In the genomic region with DNA sequence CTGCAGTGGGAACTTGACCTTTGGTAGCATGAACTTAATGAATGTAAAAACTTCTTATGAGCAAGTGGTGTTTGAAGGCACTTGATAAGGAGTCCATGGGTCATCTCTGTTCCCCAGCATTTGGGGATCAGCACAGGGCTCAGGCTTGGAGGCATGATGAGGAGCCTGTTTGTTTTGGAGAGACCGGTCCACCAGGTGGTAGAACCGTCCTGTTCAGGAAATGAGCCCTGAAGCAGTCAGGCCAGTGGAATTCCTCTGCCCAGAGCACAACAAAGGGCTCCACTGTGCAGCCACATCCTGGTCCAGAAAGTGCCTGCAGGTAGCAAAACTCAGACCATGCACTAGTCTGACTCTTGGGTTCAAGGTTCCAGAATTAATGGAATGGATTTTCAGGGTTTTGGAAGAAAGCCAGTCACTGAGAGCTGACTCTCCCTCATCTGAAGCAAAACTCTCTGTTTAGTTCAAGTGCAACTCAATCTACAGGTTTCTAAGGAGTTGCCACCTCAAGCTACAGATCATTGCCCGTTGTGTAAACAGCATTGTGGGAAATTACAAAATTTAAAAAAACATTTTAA, we compare ENCODE assay signal across 15 cellular contexts. TPM values are rescaled to one million over a fixed set of nuclear protein-coding genes. Genes with fewer than 3 reads are reported as not detected.
DNase-seq lines count a peak whose midpoint lies in the region; ATAC-seq, FAIRE-seq and TF ChIP-seq lines count a peak whose summit lies in the region.
"Had no signal": no experiment of that assay in that cellular context is flagged by ENCODE, and none has a peak within 500 bp of the region (broad histone marks: within the 10 kb centered on the region; RNA-seq: fewer than 3 reads in every experiment).

No MANE protein-coding gene starts in this region.

- POLR2A ChIA-PET in MCF 10A (lab: Yijun Ruan, JAX) = interaction anchor here (0.8 to 1.7 kb wide), 6 partner anchors 11 to 215 kb away, joined by 3 to 7 read pairs (median 4); no protein-coding TSS in a partner anchor

- no peaks in the 10 kb centered on the region for H3K9me3 ChIP-seq in keratinocyte (ENCODE audit: control insufficient read depth, low read depth, low read length)
- no peaks in the 10 kb centered on the region for H3K9me3 ChIP-seq in ascending aorta
- H3K9me3 ChIP-seq: testis had no signal

- no peaks in the 10 kb centered on the region for H4K20me1 ChIP-seq in keratinocyte (ENCODE audit: control insufficient read depth, extremely low read depth, insufficient read depth, low read length)

- BruUV-seq in MCF 10A (replicated peaks; lab: Mats Ljungman, UMichigan) = no TSS peak

- H3K79me2 ChIP-seq in keratinocyte (ENCODE audit: control insufficient read depth, insufficient read depth, low read length) = no peaks in the 10 kb centered on the region

- H3K36me3 Mint-ChIP-seq in MCF 10A (ENCODE audit: insufficient read depth, unreplicated experiment) (no peaks in the 10 kb centered on the region), type B pancreatic cell (no peaks in the 10 kb centered on the region)
- H3K36me3 Mint-ChIP-seq: naive B cell had no signal

- H3K9me3 Mint-ChIP-seq in MCF 10A (ENCODE audit: unreplicated experiment) (no peaks in the 10 kb centered on the region), type B pancreatic cell (no peaks in the 10 kb centered on the region)
- H3K9me3 Mint-ChIP-seq: naive B cell had no signal

- no peak overlapping the region for H3K27ac ChIP-seq in keratinocyte (ENCODE audit: control insufficient read depth, insufficient read depth, low read length)
- H3K27ac ChIP-seq in ascending aorta = no peak overlapping the region
- H3K27ac ChIP-seq: testis had no signal

- ATAC-seq in sciatic nerve (no peak), GM21526 (IDR thresholded peaks at IDR 0.05; ENCODE audit: low FRiP score, unreplicated experiment) (no peak), GM21619 (IDR thresholded peaks at IDR 0.05; ENCODE audit: unreplicated experiment) (no peak)

- H3K4me1 Mint-ChIP-seq in MCF 10A (ENCODE audit: insufficient read depth, unreplicated experiment) (peaks cover 18% of the 10 kb centered on the region), type B pancreatic cell (ENCODE audit: unreplicated experiment) (peaks cover 31% of the 10 kb centered on the region)
- H3K4me1 Mint-ChIP-seq: naive B cell had no signal

- H2AFZ ChIP-seq in keratinocyte (ENCODE audit: control insufficient read depth, low read length) = no peak overlapping the region

- H3K4me3 Mint-ChIP-seq in MCF 10A (ENCODE audit: unreplicated experiment) (no peak overlapping the region), type B pancreatic cell (no peak overlapping the region)
- H3K4me3 Mint-ChIP-seq: naive B cell had no signal

- H3K4me3 ChIP-seq in keratinocyte (ENCODE audit: control insufficient read depth in 2 of 3, extremely low read depth in 1 of 3, insufficient read depth in 2 of 3, low read depth in 1 of 3, low read length in 3 of 3) = no peak overlapping the region
- no peak overlapping the region for H3K4me3 ChIP-seq in ascending aorta
- H3K4me3 ChIP-seq: testis had no signal

- intact Hi-C loops in MCF 10A (cut with micrococcal nuclease) (no loop called here), ascending aorta (cut with DNase I) (no loop called here), sciatic nerve (cut with DNase I) (loop anchor here (10.0 kb wide), 1 partner anchor 210 kb away; the partner anchor contains the start of gene TNFRSF21)

- DNase-seq in LoVo (ENCODE audit: low spot score) = peak; percentile 56
- peak; percentile 39 for DNase-seq in MCF 10A (ENCODE audit: unreplicated experiment)
- no peak for DNase-seq in keratinocyte (ENCODE audit: low read depth, low spot score)
- DNase-seq in type B pancreatic cell (ENCODE audit: extremely low spot score, unreplicated experiment) = no peak
- no peak for DNase-seq in ascending aorta (ENCODE audit: low spot score in 2 of 2)
- no peak for DNase-seq in sciatic nerve (ENCODE audit: low spot score)
- DNase-seq: activated CD4-positive, alpha-beta T cell treated with anti-CD3 and anti-CD28 coated beads, Interleukin-2, amount 50 U/mL, for 1 hour; COR-L47; erythroblast; naive B cell; NCI-H1694; testis had no signal

- H3K4me1 ChIP-seq in keratinocyte (ENCODE audit: control insufficient read depth, extremely low read depth, insufficient read depth, low read length) (peaks cover 45% of the 10 kb centered on the region), ascending aorta (no peaks in the 10 kb centered on the region)

- H3K9me1 ChIP-seq in keratinocyte (ENCODE audit: control insufficient read depth, extremely low read depth, insufficient read depth, low read length) = no peaks in the 10 kb centered on the region

- H3K27ac Mint-ChIP-seq in MCF 10A (ENCODE audit: low read depth, unreplicated experiment) = no peak overlapping the region
- H3K27ac Mint-ChIP-seq in type B pancreatic cell = peak overlapping the region; percentile 42
- H3K27ac Mint-ChIP-seq: naive B cell had no signal

- H3K27me3 ChIP-seq in keratinocyte (ENCODE audit: control insufficient read depth, extremely low read depth, insufficient read depth, low read length) (no peaks in the 10 kb centered on the region), ascending aorta (no peaks in the 10 kb centered on the region)
- H3K27me3 ChIP-seq: testis had no signal

- CTCF ChIA-PET in MCF 10A (lab: Yijun Ruan, JAX) = interaction anchor here (0.7 to 7.0 kb wide), 4 partner anchors 109 to 247 kb away, joined by 3 to 136 read pairs (median 6); partner anchors contain the start of gene TNFRSF21

- H3K27me3 Mint-ChIP-seq in MCF 10A (ENCODE audit: insufficient read depth, unreplicated experiment) (no peaks in the 10 kb centered on the region), type B pancreatic cell (no peaks in the 10 kb centered on the region)

- H3K9ac ChIP-seq in keratinocyte (ENCODE audit: control insufficient read depth, extremely low read depth, insufficient read depth, low read length) = no peak overlapping the region

- H3K4me2 ChIP-seq in keratinocyte (ENCODE audit: control insufficient read depth, extremely low read depth, insufficient read depth, low read depth, low read length) = no peak overlapping the region

- no peak for TF ChIP-seq CTCF in MCF 10A (IDR thresholded peaks at IDR 0.05; ENCODE audit: unreplicated experiment)
- peak in 1 of 3 experiments; percentile 58 for TF ChIP-seq CTCF in keratinocyte (optimal IDR thresholded peaks at IDR 0.05 in 1 of 3, IDR thresholded peaks at IDR 0.05 in 1 of 3, conservative IDR thresholded peaks at IDR 0.05 in 1 of 3; ENCODE audit: extremely low read depth in 1 of 3, insufficient read depth in 2 of 3, low read length in 3 of 3)
- no peak for TF ChIP-seq CTCF in type B pancreatic cell (conservative IDR thresholded peaks at IDR 0.05)
- no peak for TF ChIP-seq CTCF in ascending aorta (IDR thresholded peaks at IDR 0.05)

- FAIRE-seq in keratinocyte (lab: Jason Lieb, UNC) = peak; percentile 64

- H3K36me3 ChIP-seq in keratinocyte (ENCODE audit: control insufficient read depth in 2 of 2, extremely low read depth in 1 of 2, insufficient read depth in 2 of 2, low read length in 2 of 2) = no peaks in the 10 kb centered on the region
- no peaks in the 10 kb centered on the region for H3K36me3 ChIP-seq in ascending aorta

- dilution Hi-C loops in keratinocyte (cut with MboI; ENCODE audit: extremely low pct_ligation_motif_present, low sequenced_read_pairs) = no loop called here

RNA-seq across cellular contexts. Expression of gene ADGRF1, which starts 52.3 kb away (rescaled TPM):
- total RNA-seq in MCF 10A (2022) (1.3 and 3.5 TPM in 2 replicates), type B pancreatic cell (ENCODE audit: low replicate concordance) (20.0 and 36.0 TPM in 2 replicates), ascending aorta (not detected), sciatic nerve (0.09 TPM)
- 27.7 to 43.9 TPM (median 35.3 TPM) in 3 replicates for polyA plus RNA-seq in keratinocyte
- 0.81 TPM for polyA plus RNA-seq in keratinocyte (2011; ENCODE audit: low read depth)
- 10.6 and 18.7 TPM in 2 replicates for polyA plus RNA-seq in keratinocyte (2011; cell fraction: cytosol; rRNA removed)
- 49.2 and 51.7 TPM in 2 replicates for polyA plus RNA-seq in keratinocyte (2011; cell fraction: nucleus; rRNA removed)
- polyA plus RNA-seq in keratinocyte (2012; ENCODE audit: low replicate concordance) = 1.3 and 18.6 TPM in 2 replicates
- polyA minus RNA-seq in keratinocyte = 27.6 to 62.8 TPM (median 50.3 TPM) in 3 replicates
- 22.8 TPM for polyA minus RNA-seq in keratinocyte (2011; cell fraction: cytosol; rRNA and poly(A)+ RNA removed)
- polyA minus RNA-seq in keratinocyte (2011; cell fraction: nucleus; rRNA and poly(A)+ RNA removed) = 30.0 and 57.9 TPM in 2 replicates
- total RNA-seq: T-helper 1 cell treated with Interleukin-12 subunit alpha and Interleukin-12 subunit beta and Interleukin-4 antibody, amounts not matched to agents 30 ng/mL and 1 ng/mL, for 36 hours had no signal

Comparison
In these comparisons a context has a peak if more than half of its experiments do, and no peak if none do; other contexts are left out.
1. DNase-seq: peak in LoVo (single experiment) and MCF 10A (single experiment); none in keratinocyte (single experiment), type B pancreatic cell (single experiment), ascending aorta (0 of 2) and sciatic nerve (single experiment).